In genomic region chr2:134954065-134954464, GRCh38 we compare ENCODE assay signal across 2 cellular contexts.
A peak's percentile ranks its signal among the peaks of the same experiment; 100 is the strongest.
TF ChIP-seq lines count a peak whose summit lies in the region.

No MANE protein-coding gene starts in this region.

TF ChIP-seq in HepG2, 621 proteins besides CTCF, POLR2A, EP300 and RAD21:
- TF ChIP-seq RBM22 (optimal IDR thresholded peaks at IDR 0.05; ENCODE audit: low read length): peak; percentile 81
- TF ChIP-seq ZKSCAN5 (CRISPR knock-in tag; IDR thresholded peaks at IDR 0.05): no peak

TF ChIP-seq in H1, 55 proteins besides CTCF, POLR2A, EP300 and RAD21:
- no peak for TF ChIP-seq RBBP5 (IDR thresholded peaks at IDR 0.05; ENCODE audit: borderline replicate concordance, low read depth, low read length)
- TF ChIP-seq POLR2AphosphoS5 (IDR thresholded peaks at IDR 0.05; ENCODE audit: low read depth, low read length): 0 out of 2 replicates have a peak, but pooled peaks have one; percentile 53
